Comparison of ENCODE assay signal across 15 cellular contexts in the genomic region with DNA sequence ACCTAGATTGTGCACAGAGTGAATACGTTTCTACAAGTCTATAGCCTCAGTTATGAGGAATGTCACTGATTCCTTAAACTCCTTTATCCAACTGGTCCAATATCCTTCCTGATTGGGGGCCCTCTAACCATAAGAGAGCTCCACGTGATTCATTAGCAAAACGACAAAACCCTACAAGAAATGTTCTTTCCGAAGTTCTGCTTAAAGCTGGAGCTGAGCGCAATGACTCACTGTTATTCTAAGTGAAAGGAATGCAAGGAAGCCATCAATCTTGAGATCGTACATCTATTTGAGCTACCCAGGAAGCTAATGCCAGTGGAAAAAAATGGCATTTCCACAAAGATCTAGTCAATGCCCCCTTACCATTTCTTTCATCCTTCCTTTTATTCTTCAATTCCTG.
DNase-seq lines count a peak whose midpoint lies in the region; ATAC-seq, FAIRE-seq and TF ChIP-seq lines count a peak whose summit lies in the region.
"Had no signal": no experiment of that assay in that cellular context is flagged by ENCODE, and none has a peak within 500 bp of the region (broad histone marks: within the 10 kb centered on the region; RNA-seq: fewer than 3 reads in every experiment).

No MANE protein-coding gene starts in this region.

- BruUV-seq in IMR-90 (replicated peaks; lab: Mats Ljungman, UMichigan) (no TSS peak), mammary epithelial cell (replicated peaks; lab: Mats Ljungman, UMichigan) (no TSS peak)

- peak; percentile 86 for DNase-seq in A172 (ENCODE audit: low spot score)
- peak; percentile 38 for DNase-seq in IMR-90
- DNase-seq in mammary epithelial cell = peak; percentile 59
- peak; percentile 7 for DNase-seq in keratinocyte (ENCODE audit: low read depth, low spot score)
- no peak for DNase-seq in naive thymus-derived CD4-positive, alpha-beta T cell
- no peak for DNase-seq in activated CD4-positive, alpha-beta memory T cell treated with anti-CD3 and anti-CD28 coated beads for 36 hours
- DNase-seq in NCI-H446 treated with DMSO at 0.1 percent for 48 hours (lab: John Stamatoyannopoulos, UW) = no peak
- DNase-seq: 8988T; activated T-cell treated with anti-CD3 and anti-CD28 coated beads, Interleukin-2, amount 50 U/mL, for 24 hours; NCI-H1092 treated with DMSO at 0.1 percent for 48 hours; NCI-H524; WERI-Rb-1 had no signal

- TF ChIP-seq POLR2A in IMR-90 (IDR thresholded peaks at IDR 0.05; ENCODE audit: low read depth, low read length) = no peak

- H3K27me3 ChIP-seq in IMR-90 (ENCODE audit: control insufficient read depth, insufficient read depth, low read length) = no peaks in the 10 kb centered on the region
- no peaks in the 10 kb centered on the region for H3K27me3 ChIP-seq in mammary epithelial cell (ENCODE audit: insufficient read depth, low read length)
- H3K27me3 ChIP-seq in keratinocyte (ENCODE audit: control insufficient read depth, extremely low read depth, insufficient read depth, low read length) = no peaks in the 10 kb centered on the region
- H3K27me3 ChIP-seq in naive thymus-derived CD4-positive, alpha-beta T cell (ENCODE audit: control insufficient read depth in 2 of 2, insufficient read depth in 2 of 2, low read length in 2 of 2) = no peaks in the 10 kb centered on the region
- H3K27me3 ChIP-seq: cardiac muscle cell, gastroesophageal sphincter had no signal

- TF ChIP-seq RAD21 in IMR-90 (IDR thresholded peaks at IDR 0.05; ENCODE audit: low read length) = no peak

- H3K4me1 ChIP-seq in IMR-90 (ENCODE audit: control insufficient read depth, insufficient read depth, low read length) = no peaks in the 10 kb centered on the region
- peaks cover 11% of the 10 kb centered on the region for H3K4me1 ChIP-seq in mammary epithelial cell (ENCODE audit: insufficient read depth, low read length)
- peaks cover 7% of the 10 kb centered on the region for H3K4me1 ChIP-seq in keratinocyte (ENCODE audit: control insufficient read depth, extremely low read depth, insufficient read depth, low read length)
- no peaks in the 10 kb centered on the region for H3K4me1 ChIP-seq in naive thymus-derived CD4-positive, alpha-beta T cell (ENCODE audit: control insufficient read depth in 2 of 2, insufficient read depth in 2 of 2, low read length in 2 of 2)
- H3K4me1 ChIP-seq: gastroesophageal sphincter had no signal

- no peak overlapping the region for H3K56ac ChIP-seq in IMR-90 (ENCODE audit: extremely low read depth, insufficient read depth, low read length)

- no peaks in the 10 kb centered on the region for H3K79me1 ChIP-seq in IMR-90 (ENCODE audit: low read depth in 1 of 2, low read length in 2 of 2)

- H3K4me2 ChIP-seq in IMR-90 (ENCODE audit: low read depth, low read length) (no peak overlapping the region), mammary epithelial cell (ENCODE audit: insufficient read depth, low read depth, low read length) (peak overlapping the region; percentile 9), keratinocyte (ENCODE audit: control insufficient read depth, extremely low read depth, insufficient read depth, low read depth, low read length) (peak overlapping the region; percentile 50)

- H2BK15ac ChIP-seq in IMR-90 (ENCODE audit: low read depth, low read length) = no peak overlapping the region

- peaks cover 0 to 13% (median 0%) of the 10 kb centered on the region in 11 donors for H3K9me3 Mint-ChIP-seq in naive thymus-derived CD4-positive, alpha-beta T cell
- peaks cover 3% of the 10 kb centered on the region for H3K9me3 Mint-ChIP-seq in activated CD4-positive, alpha-beta memory T cell treated with anti-CD3 and anti-CD28 coated beads for 36 hours

- H3K27ac ChIP-seq in IMR-90 (ENCODE audit: insufficient read depth, low read length) (no peak overlapping the region), mammary epithelial cell (ENCODE audit: insufficient read depth, low read depth, low read length) (no peak overlapping the region), keratinocyte (ENCODE audit: control insufficient read depth, insufficient read depth, low read length) (no peak overlapping the region)
- no peak overlapping the region for H3K27ac ChIP-seq in naive thymus-derived CD4-positive, alpha-beta T cell (ENCODE audit: low read depth, low read length)
- H3K27ac ChIP-seq: cardiac muscle cell, gastroesophageal sphincter, WERI-Rb-1 had no signal

- H3K4me1 Mint-ChIP-seq in naive thymus-derived CD4-positive, alpha-beta T cell = no peaks in the 10 kb centered on the region
- H3K4me1 Mint-ChIP-seq in activated CD4-positive, alpha-beta memory T cell treated with anti-CD3 and anti-CD28 coated beads for 36 hours (ENCODE audit: low read depth) = no peaks in the 10 kb centered on the region

- H3K36me3 Mint-ChIP-seq in naive thymus-derived CD4-positive, alpha-beta T cell = no peaks in the 10 kb centered on the region
- no peaks in the 10 kb centered on the region for H3K36me3 Mint-ChIP-seq in activated CD4-positive, alpha-beta memory T cell treated with anti-CD3 and anti-CD28 coated beads for 36 hours

- H3K9ac ChIP-seq in IMR-90 (ENCODE audit: low read depth, low read length) (no peak overlapping the region), mammary epithelial cell (ENCODE audit: insufficient read depth, low read length) (no peak overlapping the region), keratinocyte (ENCODE audit: control insufficient read depth, extremely low read depth, insufficient read depth, low read length) (no peak overlapping the region)

- H3K4ac ChIP-seq in IMR-90 (ENCODE audit: low read depth, low read length) = no peak overlapping the region

- H3K27me3 Mint-ChIP-seq in naive thymus-derived CD4-positive, alpha-beta T cell = no peaks in the 10 kb centered on the region
- H3K27me3 Mint-ChIP-seq in activated CD4-positive, alpha-beta memory T cell treated with anti-CD3 and anti-CD28 coated beads for 36 hours = no peaks in the 10 kb centered on the region
- H3K27me3 Mint-ChIP-seq: activated T-cell treated with anti-CD3 and anti-CD28 coated beads, Interleukin-2, amount 50 U/mL, for 24 hours had no signal

- no peaks in the 10 kb centered on the region for H4K20me1 ChIP-seq in IMR-90 (ENCODE audit: insufficient read depth, low read length)
- no peaks in the 10 kb centered on the region for H4K20me1 ChIP-seq in mammary epithelial cell (ENCODE audit: insufficient read depth, low read length)
- H4K20me1 ChIP-seq in keratinocyte (ENCODE audit: control insufficient read depth, extremely low read depth, insufficient read depth, low read length) = no peaks in the 10 kb centered on the region

- ATAC-seq in IMR-90 (ENCODE audit: low read depth) (no peak), HG03520 (IDR thresholded peaks at IDR 0.05; ENCODE audit: unreplicated experiment) (no peak)
- no peak for ATAC-seq in naive thymus-derived CD4-positive, alpha-beta T cell
- ATAC-seq: gastroesophageal sphincter had no signal

- H3K14ac ChIP-seq in IMR-90 (replicated peaks; ENCODE audit: low read depth, low read length) = no peak overlapping the region

- in situ Hi-C loops in IMR-90 (cut with MboI; ENCODE audit: low sequenced_read_pairs) (no loop called here), mammary epithelial cell (cut with MboI; ENCODE audit: low sequenced_read_pairs in 2 of 2) (no loop called here)

- H3K36me3 ChIP-seq in IMR-90 (ENCODE audit: control insufficient read depth, insufficient read depth, low read length) = no peaks in the 10 kb centered on the region
- no peaks in the 10 kb centered on the region for H3K36me3 ChIP-seq in mammary epithelial cell (ENCODE audit: insufficient read depth, low read length)
- no peaks in the 10 kb centered on the region for H3K36me3 ChIP-seq in keratinocyte (ENCODE audit: control insufficient read depth in 2 of 2, extremely low read depth in 1 of 2, insufficient read depth in 2 of 2, low read length in 2 of 2)
- H3K36me3 ChIP-seq in naive thymus-derived CD4-positive, alpha-beta T cell (ENCODE audit: control insufficient read depth in 2 of 3, insufficient read depth in 3 of 3, low read length in 3 of 3) = no peaks in the 10 kb centered on the region
- H3K36me3 ChIP-seq: cardiac muscle cell, gastroesophageal sphincter, WERI-Rb-1 had no signal

- no peak overlapping the region for H2AK5ac ChIP-seq in IMR-90 (ENCODE audit: low read depth, low read length)

- no peak overlapping the region for H2AK9ac ChIP-seq in IMR-90 (replicated peaks; ENCODE audit: low read depth, low read length, poor library complexity)

- H2AFZ ChIP-seq in IMR-90 (replicated peaks; ENCODE audit: low read length, poor library complexity) (no peak overlapping the region), mammary epithelial cell (ENCODE audit: low read depth, low read length) (peak overlapping the region; percentile 54), keratinocyte (ENCODE audit: control insufficient read depth, low read length) (peak overlapping the region; percentile 33)

- no peak overlapping the region for H2BK20ac ChIP-seq in IMR-90 (ENCODE audit: low read depth, low read length)

- TF ChIP-seq CTCF in IMR-90 (conservative IDR thresholded peaks at IDR 0.05; ENCODE audit: low read depth, low read length) (no peak), mammary epithelial cell (conservative IDR thresholded peaks at IDR 0.05 in 1 of 2, IDR thresholded peaks at IDR 0.05 in 1 of 2; ENCODE audit: extremely low read depth in 1 of 2, insufficient read depth in 1 of 2, low read depth in 1 of 2, low read length in 2 of 2) (no peak), keratinocyte (optimal IDR thresholded peaks at IDR 0.05 in 1 of 3, IDR thresholded peaks at IDR 0.05 in 1 of 3, conservative IDR thresholded peaks at IDR 0.05 in 1 of 3; ENCODE audit: extremely low read depth in 1 of 3, insufficient read depth in 2 of 3, low read length in 3 of 3) (no peak)

- H3K4me3 ChIP-seq in IMR-90 (ENCODE audit: insufficient read depth, low read depth, low read length) (no peak overlapping the region), mammary epithelial cell (replicated peaks in 1 of 3; ENCODE audit: insufficient read depth in 1 of 3, low read depth in 2 of 3, low read length in 3 of 3) (no peak overlapping the region), keratinocyte (ENCODE audit: control insufficient read depth in 2 of 3, extremely low read depth in 1 of 3, insufficient read depth in 2 of 3, low read depth in 1 of 3, low read length in 3 of 3) (no peak overlapping the region)
- H3K4me3 ChIP-seq in naive thymus-derived CD4-positive, alpha-beta T cell (ENCODE audit: low read length) = no peak overlapping the region
- H3K4me3 ChIP-seq: cardiac muscle cell, gastroesophageal sphincter had no signal

- H3K27ac Mint-ChIP-seq in naive thymus-derived CD4-positive, alpha-beta T cell = no peak overlapping the region
- no peak overlapping the region for H3K27ac Mint-ChIP-seq in activated CD4-positive, alpha-beta memory T cell treated with anti-CD3 and anti-CD28 coated beads for 36 hours
- H3K27ac Mint-ChIP-seq: activated T-cell treated with anti-CD3 and anti-CD28 coated beads, Interleukin-2, amount 50 U/mL, for 24 hours had no signal

- H3K79me2 ChIP-seq in mammary epithelial cell (ENCODE audit: insufficient read depth, low read length) (no peaks in the 10 kb centered on the region), keratinocyte (ENCODE audit: control insufficient read depth, insufficient read depth, low read length) (no peaks in the 10 kb centered on the region)

- no peak overlapping the region for H3K23ac ChIP-seq in IMR-90 (ENCODE audit: low read depth, low read length)

- H3K9me1 ChIP-seq in IMR-90 (ENCODE audit: insufficient read depth, low read length) = no peaks in the 10 kb centered on the region
- no peaks in the 10 kb centered on the region for H3K9me1 ChIP-seq in keratinocyte (ENCODE audit: control insufficient read depth, extremely low read depth, insufficient read depth, low read length)

- intact Hi-C loops in IMR-90 (cut with micrococcal nuclease) = no loop called here
- intact Hi-C loops in mammary epithelial cell (cut with micrococcal nuclease) = loop anchor here (5.0 kb wide), 1 partner anchor 86 kb away; no protein-coding TSS in a partner anchor
- intact Hi-C loops in naive thymus-derived CD4-positive, alpha-beta T cell (cut with micrococcal nuclease) = no loop called here
- intact Hi-C loops in activated CD4-positive, alpha-beta memory T cell treated with anti-CD3 and anti-CD28 coated beads for 36 hours (cut with micrococcal nuclease) = no loop called here

- H4K91ac ChIP-seq in IMR-90 (ENCODE audit: insufficient read depth, low read depth, low read length) = no peak overlapping the region

- H3K18ac ChIP-seq in IMR-90 (ENCODE audit: low read depth, low read length) = no peak overlapping the region

- CTCF ChIA-PET in IMR-90 (lab: Yijun Ruan, JAX) (no interaction called here), mammary epithelial cell (lab: Charles Lee; ENCODE audit: low non-redundant PET) (interaction anchor here (0.5 kb wide), 1 partner anchor 86 kb away, joined by 3 read pairs; no protein-coding TSS in a partner anchor)
- CTCF ChIA-PET in naive thymus-derived CD4-positive, alpha-beta T cell (lab: Charles Lee) = no interaction called here
- CTCF ChIA-PET in activated CD4-positive, alpha-beta memory T cell treated with anti-CD3 and anti-CD28 coated beads for 36 hours (lab: Charles Lee) = interaction anchor here (0.7 kb wide), 1 partner anchor 17 kb away, joined by 3 read pairs; no protein-coding TSS in a partner anchor

- no peak overlapping the region for H4K5ac ChIP-seq in IMR-90 (ENCODE audit: low read depth, low read length)

- no peak overlapping the region for H3K4me3 Mint-ChIP-seq in naive thymus-derived CD4-positive, alpha-beta T cell
- H3K4me3 Mint-ChIP-seq in activated CD4-positive, alpha-beta memory T cell treated with anti-CD3 and anti-CD28 coated beads for 36 hours = no peak overlapping the region
- H3K4me3 Mint-ChIP-seq: activated T-cell treated with anti-CD3 and anti-CD28 coated beads, Interleukin-2, amount 50 U/mL, for 24 hours had no signal

- POLR2A ChIA-PET in IMR-90 (lab: Charles Lee; ENCODE audit: unreplicated experiment) = no interaction called here
- POLR2A ChIA-PET in naive thymus-derived CD4-positive, alpha-beta T cell (lab: Charles Lee) = no interaction called here
- POLR2A ChIA-PET in activated CD4-positive, alpha-beta memory T cell treated with anti-CD3 and anti-CD28 coated beads for 36 hours (lab: Charles Lee) = no interaction called here

- H3K9me3 ChIP-seq in IMR-90 (ENCODE audit: control insufficient read depth, insufficient read depth, low read length) (peaks cover 5% of the 10 kb centered on the region), mammary epithelial cell (replicated peaks; ENCODE audit: insufficient read depth, low read length) (no peaks in the 10 kb centered on the region), keratinocyte (ENCODE audit: control insufficient read depth, low read depth, low read length) (no peaks in the 10 kb centered on the region)
- H3K9me3 ChIP-seq in naive thymus-derived CD4-positive, alpha-beta T cell (ENCODE audit: control insufficient read depth in 2 of 3, low read length in 3 of 3) = no peaks in the 10 kb centered on the region
- H3K9me3 ChIP-seq: gastroesophageal sphincter had no signal

- no peak overlapping the region for H4K8ac ChIP-seq in IMR-90 (ENCODE audit: low read depth in 2 of 2, low read length in 2 of 2)

- no peak overlapping the region for H2BK120ac ChIP-seq in IMR-90 (ENCODE audit: low read depth, low read length)

- dilution Hi-C loops in IMR-90 (cut with HindIII; ENCODE audit: low sequenced_read_pairs, unreplicated experiment) = no loop called here
- dilution Hi-C loops in mammary epithelial cell (cut with HindIII; ENCODE audit: low sequenced_read_pairs) = no loop called here
- dilution Hi-C loops in keratinocyte (cut with MboI; ENCODE audit: extremely low pct_ligation_motif_present, low sequenced_read_pairs) = no loop called here

- WGBS in IMR-90 (ENCODE audit: extremely low coverage in 2 of 2, insufficient read length in 1 of 2), 2 experiments = 40% methylated on average over 2 of the region's 6 CpGs; no CpG with 5 or more reads in 1 of the 2 experiments
- WGBS in mammary epithelial cell (ENCODE audit: low coverage, missing lambda C conversion rate) = 7% methylated on average over 6 of the region's 6 CpGs

- H2BK5ac ChIP-seq in IMR-90 (ENCODE audit: low read depth, low read length, poor library complexity, severe bottlenecking) = no peak overlapping the region

- peak; percentile 91 for FAIRE-seq in keratinocyte (lab: Jason Lieb, UNC)

Comparison
In these comparisons a context has a peak if more than half of its experiments do, and no peak if none do; other contexts are left out.
1. DNase-seq: peak in A172 (single experiment), IMR-90 (single experiment), mammary epithelial cell (single experiment) and keratinocyte (single experiment); none in naive thymus-derived CD4-positive, alpha-beta T cell (0 of 9), activated CD4-positive, alpha-beta memory T cell treated with anti-CD3 and anti-CD28 coated beads for 36 hours (single experiment) and NCI-H446 treated with DMSO at 0.1 percent for 48 hours (single experiment).
2. CTCF ChIA-PET loops: an anchor here in mammary epithelial cell (0.5 kb wide) and activated CD4-positive, alpha-beta memory T cell treated with anti-CD3 and anti-CD28 coated beads for 36 hours (0.7 kb wide); none called in IMR-90 and naive thymus-derived CD4-positive, alpha-beta T cell.